Comparison of ENCODE assay signal across 1 cellular context in genomic region chr20:3919352-3919751, GRCh38.
A peak's percentile ranks its signal among the peaks of the same experiment; 100 is the strongest.
TF ChIP-seq lines count a peak whose summit lies in the region.

No MANE protein-coding gene starts in this region.

TF ChIP-seq in IMR-90, 13 proteins besides CTCF, POLR2A, EP300 and RAD21:
- peak; percentile 78 for TF ChIP-seq CEBPB (IDR thresholded peaks at IDR 0.05; ENCODE audit: low read depth, low read length)
- no peak for TF ChIP-seq MXI1 (IDR thresholded peaks at IDR 0.05; ENCODE audit: borderline replicate concordance, low read depth, low read length)
- TF ChIP-seq FOS (IDR thresholded peaks at IDR 0.05; ENCODE audit: low read depth, low read length): no peak
- no peak for TF ChIP-seq MAFK (IDR thresholded peaks at IDR 0.05; ENCODE audit: low read depth, low read length)
- TF ChIP-seq BHLHE40 (IDR thresholded peaks at IDR 0.05; ENCODE audit: low read depth, low read length): no peak
- TF ChIP-seq, protein P1, sequence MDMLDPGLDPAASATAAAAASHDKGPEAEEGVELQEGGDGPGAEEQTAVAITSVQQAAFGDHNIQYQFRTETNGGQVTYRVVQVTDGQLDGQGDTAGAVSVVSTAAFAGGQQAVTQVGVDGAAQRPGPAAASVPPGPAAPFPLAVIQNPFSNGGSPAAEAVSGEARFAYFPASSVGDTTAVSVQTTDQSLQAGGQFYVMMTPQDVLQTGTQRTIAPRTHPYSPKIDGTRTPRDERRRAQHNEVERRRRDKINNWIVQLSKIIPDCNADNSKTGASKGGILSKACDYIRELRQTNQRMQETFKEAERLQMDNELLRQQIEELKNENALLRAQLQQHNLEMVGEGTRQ (IDR thresholded peaks at IDR 0.05; ENCODE audit: low read depth, low read length): no peak
